In genomic region chr16:81384006-81384405, GRCh38 we compare ENCODE assay signal across 16 cellular contexts.
A peak's percentile ranks its signal among the peaks of the same experiment; 100 is the strongest.
DNase-seq lines count a peak whose midpoint lies in the region; ATAC-seq and TF ChIP-seq lines count a peak whose summit lies in the region.
"Had no signal": no experiment of that assay in that cellular context is flagged by ENCODE, and none has a peak within 500 bp of the region (broad histone marks: within the 10 kb centered on the region; RNA-seq: fewer than 3 reads in every experiment).

No MANE protein-coding gene starts in this region.

- H3K4me3 Mint-ChIP-seq in GM23338: no peak overlapping the region
- H3K4me3 Mint-ChIP-seq in activated CD4-positive, alpha-beta T cell treated with anti-CD3 and anti-CD28 coated beads, Interleukin-2, amount 10 ng/mL, durations not matched to agents 24 days and 14 days: no peak overlapping the region
- H3K4me3 Mint-ChIP-seq: activated B cell treated with CpG ODN at 0.5 μM for 24 hours; B cell; nephron; T-helper 1 cell treated with Interleukin-12 subunit alpha and Interleukin-12 subunit beta and Interleukin-4 antibody, amounts not matched to agents 30 μg/mL and 1 μg/mL, for 36 hours had no signal

- TF ChIP-seq EP300 in gastroesophageal sphincter (IDR thresholded peaks at IDR 0.05): no peak

- 0 out of 2 replicates have a peak overlapping the region, but pooled peaks have one; percentile 60 for H3K27ac Mint-ChIP-seq in GM23338
- H3K27ac Mint-ChIP-seq in activated CD4-positive, alpha-beta T cell treated with anti-CD3 and anti-CD28 coated beads, Interleukin-2, amount 10 ng/mL, durations not matched to agents 24 days and 14 days: no peak overlapping the region
- H3K27ac Mint-ChIP-seq: activated B cell treated with CpG ODN at 0.5 μM for 24 hours; B cell; T-helper 1 cell treated with Interleukin-12 subunit alpha and Interleukin-12 subunit beta and Interleukin-4 antibody, amounts not matched to agents 30 μg/mL and 1 μg/mL, for 36 hours had no signal

- intact Hi-C loops in activated CD4-positive, alpha-beta T cell treated with anti-CD3 and anti-CD28 coated beads, Interleukin-2, amount 10 ng/mL, durations not matched to agents 24 days and 14 days (cut with micrococcal nuclease): no loop called here

- H3K4me1 ChIP-seq in GM23338 (ENCODE audit: insufficient read depth) (no peaks in the 10 kb centered on the region), gastroesophageal sphincter (peaks cover 8 to 43% (median 9%) of the 10 kb centered on the region in 3 donors)

- TF ChIP-seq CTCF in GM23338 (conservative IDR thresholded peaks at IDR 0.05; ENCODE audit: low read depth in 2 of 2) (no peak), gastroesophageal sphincter (IDR thresholded peaks at IDR 0.05) (no peak)

- H3K4me1 Mint-ChIP-seq in GM23338: peaks cover 12% of the 10 kb centered on the region; the same call in 2 of the 3 replicates
- peaks cover 2% of the 10 kb centered on the region for H3K4me1 Mint-ChIP-seq in activated CD4-positive, alpha-beta T cell treated with anti-CD3 and anti-CD28 coated beads, Interleukin-2, amount 10 ng/mL, durations not matched to agents 24 days and 14 days
- H3K4me1 Mint-ChIP-seq: activated B cell treated with CpG ODN at 0.5 μM for 24 hours, B cell, nephron had no signal

- peak; percentile 62 for ATAC-seq in GM23338
- peak; percentile 78 for ATAC-seq in gastroesophageal sphincter
- no peak for ATAC-seq in GM21528 (IDR thresholded peaks at IDR 0.05; ENCODE audit: low FRiP score, unreplicated experiment)
- no peak for ATAC-seq in HG02678 (IDR thresholded peaks at IDR 0.05; ENCODE audit: unreplicated experiment)

- peak; percentile 28 for DNase-seq in GM23338 (ENCODE audit: low spot score)
- DNase-seq in astrocyte of the hippocampus (ENCODE audit: low read depth, low spot score): peak; percentile 93
- DNase-seq in putamen (ENCODE audit: low spot score): peak; percentile 23
- DNase-seq in activated CD4-positive, alpha-beta T cell treated with anti-CD3 and anti-CD28 coated beads, Interleukin-2, amount 10 ng/mL, durations not matched to agents 24 days and 14 days: no peak
- no peak for DNase-seq in OCI-M2 (lab: John Stamatoyannopoulos, UW; ENCODE audit: unreplicated experiment)
- DNase-seq: activated B cell treated with CpG ODN at 0.5 μM for 24 hours; activated naive CD4-positive, alpha-beta T cell; NCI-H187 treated with DMSO at 0.1 percent for 48 hours had no signal

- H2AFZ ChIP-seq in GM23338: no peak overlapping the region

- no peaks in the 10 kb centered on the region for H3K9me2 ChIP-seq in GM23338 (ENCODE audit: insufficient read depth)

- H3K27ac ChIP-seq in GM23338 (ENCODE audit: low read depth) (no peak overlapping the region), gastroesophageal sphincter (peak overlapping the region; percentile 79 to 92 (median 82))
- H3K27ac ChIP-seq: RWPE1 had no signal

- H3F3A ChIP-seq in GM23338 (replicated peaks; ENCODE audit: low read depth): no peaks in the 10 kb centered on the region

- H3K9me3 Mint-ChIP-seq in GM23338: no peaks in the 10 kb centered on the region
- no peaks in the 10 kb centered on the region for H3K9me3 Mint-ChIP-seq in activated CD4-positive, alpha-beta T cell treated with anti-CD3 and anti-CD28 coated beads, Interleukin-2, amount 10 ng/mL, durations not matched to agents 24 days and 14 days
- H3K9me3 Mint-ChIP-seq: activated B cell treated with CpG ODN at 0.5 μM for 24 hours; nephron; T-helper 1 cell treated with Interleukin-12 subunit alpha and Interleukin-12 subunit beta and Interleukin-4 antibody, amounts not matched to agents 30 μg/mL and 1 μg/mL, for 36 hours had no signal

- no peak for TF ChIP-seq POLR2A in gastroesophageal sphincter (IDR thresholded peaks at IDR 0.05)

- no peaks in the 10 kb centered on the region; the same call in 1 of the 2 replicates for H3K79me2 ChIP-seq in GM23338 (replicated peaks; ENCODE audit: insufficient read depth)

- H4K20me1 ChIP-seq in GM23338 (replicated peaks; ENCODE audit: insufficient read depth): peaks cover 11% of the 10 kb centered on the region; the same call in 1 of the 2 replicates

- H3K27me3 ChIP-seq in GM23338 (ENCODE audit: insufficient read depth) (no peaks in the 10 kb centered on the region), gastroesophageal sphincter (no peaks in the 10 kb centered on the region)

- H3K27me3 Mint-ChIP-seq in GM23338 (ENCODE audit: insufficient read depth, low read depth, poor library complexity): peaks cover 2% of the 10 kb centered on the region
- H3K27me3 Mint-ChIP-seq in activated CD4-positive, alpha-beta T cell treated with anti-CD3 and anti-CD28 coated beads, Interleukin-2, amount 10 ng/mL, durations not matched to agents 24 days and 14 days: no peaks in the 10 kb centered on the region
- H3K27me3 Mint-ChIP-seq: activated B cell treated with CpG ODN at 0.5 μM for 24 hours, B cell had no signal

- no peaks in the 10 kb centered on the region for H3K9me3 ChIP-seq in gastroesophageal sphincter

- H3K4me2 ChIP-seq in GM23338: no peak overlapping the region

- H3K36me3 ChIP-seq in GM23338 (ENCODE audit: insufficient read depth) (no peaks in the 10 kb centered on the region), gastroesophageal sphincter (peaks cover 0 to 30% of the 10 kb centered on the region in 2 donors)

- no peak overlapping the region for H3K4me3 ChIP-seq in GM23338
- no peak overlapping the region for H3K4me3 ChIP-seq in gastroesophageal sphincter
- H3K4me3 ChIP-seq: skin epidermis had no signal

- H3K36me3 Mint-ChIP-seq in GM23338 (ENCODE audit: low read depth): no peaks in the 10 kb centered on the region
- H3K36me3 Mint-ChIP-seq in activated CD4-positive, alpha-beta T cell treated with anti-CD3 and anti-CD28 coated beads, Interleukin-2, amount 10 ng/mL, durations not matched to agents 24 days and 14 days (ENCODE audit: low read depth): peaks cover 9% of the 10 kb centered on the region

TF ChIP-seq in GM23338, 12 proteins besides CTCF, POLR2A, EP300 and RAD21 (continues in another document):
- TF ChIP-seq ZNF331 (CRISPR knock-in tag; IDR thresholded peaks at IDR 0.05; ENCODE audit: low read depth) (no peak), ZNF114 (CRISPR knock-in tag; IDR thresholded peaks at IDR 0.05) (no peak), POLR2AphosphoS5 (IDR thresholded peaks at IDR 0.05; ENCODE audit: low read depth) (no peak), ZNF462 (CRISPR knock-in tag; IDR thresholded peaks at IDR 0.05) (no peak), STAT1 (IDR thresholded peaks at IDR 0.05; ENCODE audit: unreplicated experiment) (no peak), JUNB (IDR thresholded peaks at IDR 0.05; ENCODE audit: unreplicated experiment) (no peak), EZH2 (IDR thresholded peaks at IDR 0.05; ENCODE audit: low read depth, unreplicated experiment) (no peak), EZH2phosphoT487 (IDR thresholded peaks at IDR 0.05; ENCODE audit: unreplicated experiment) (no peak)

Comparison
In these comparisons a context has a peak if more than half of its experiments do, and no peak if none do; other contexts are left out.
1. ATAC-seq: peak in GM23338 (single experiment) and gastroesophageal sphincter (single experiment); none in GM21528 (single experiment) and HG02678 (single experiment).
2. DNase-seq: peak in GM23338 (single experiment), astrocyte of the hippocampus (single experiment) and putamen (single experiment); none in activated CD4-positive, alpha-beta T cell treated with anti-CD3 and anti-CD28 coated beads, Interleukin-2, amount 10 ng/mL, durations not matched to agents 24 days and 14 days (single experiment) and OCI-M2 (single experiment).